Comparison of ENCODE assay signal across 9 cellular contexts in genomic region chr11:48013269-48013901, GRCh38. TPM values are rescaled to one million over a fixed set of nuclear protein-coding genes. Genes with fewer than 3 reads are reported as not detected.
A peak's percentile ranks its signal among the peaks of the same experiment; 100 is the strongest.
DNase-seq lines count a peak whose midpoint lies in the region; ATAC-seq, FAIRE-seq and TF ChIP-seq lines count a peak whose summit lies in the region.
"Had no signal": no experiment of that assay in that cellular context is flagged by ENCODE, and none has a peak within 500 bp of the region (broad histone marks: within the 10 kb centered on the region; RNA-seq: fewer than 3 reads in every experiment).

No MANE protein-coding gene starts in this region.

- no peaks in the 10 kb centered on the region for H3K9me3 ChIP-seq in astrocyte (ENCODE audit: insufficient read depth, low read depth, low read length)
- no peaks in the 10 kb centered on the region for H3K9me3 ChIP-seq in adrenal gland (replicated peaks in 1 of 3)

- DNase-seq in astrocyte (ENCODE audit: low read depth) (no peak), renal cortical epithelial cell (ENCODE audit: low read depth) (peak; percentile 80), adrenal gland (no peak), erythroblast (lab: John Stamatoyannopoulos, UW) (no peak)

- no peak overlapping the region for H3K9ac ChIP-seq in astrocyte (ENCODE audit: low read length)

- peaks cover 30% of the 10 kb centered on the region for H3K4me1 Mint-ChIP-seq in astrocyte (ENCODE audit: low read depth, unreplicated experiment)

- ATAC-seq in GM18907 (IDR thresholded peaks at IDR 0.05; ENCODE audit: unreplicated experiment) (peak; percentile 82), HG03039 (IDR thresholded peaks at IDR 0.05; ENCODE audit: unreplicated experiment) (peak; percentile 41), HG03520 (IDR thresholded peaks at IDR 0.05; ENCODE audit: unreplicated experiment) (no peak)

- intact Hi-C loops in adrenal gland (cut with DNase I) = no loop called here

- H3K4me3 ChIP-seq in astrocyte (ENCODE audit: insufficient read depth, low read depth, low read length) (no peak overlapping the region), adrenal gland (no peak overlapping the region)

- no peak for TF ChIP-seq CTCF in astrocyte (IDR thresholded peaks at IDR 0.05; ENCODE audit: insufficient read depth, low read depth, low read length)
- no peak for TF ChIP-seq CTCF in adrenal gland (IDR thresholded peaks at IDR 0.05)

- no peak overlapping the region for H3K4me3 Mint-ChIP-seq in astrocyte (ENCODE audit: unreplicated experiment)

- H3K4me2 ChIP-seq in astrocyte (ENCODE audit: low read length) = peak overlapping the region; percentile 37

- H3K36me3 ChIP-seq in astrocyte (ENCODE audit: insufficient read depth, low read length) (no peaks in the 10 kb centered on the region), adrenal gland (replicated peaks in 1 of 2) (no peaks in the 10 kb centered on the region)

- peaks cover 96% of the 10 kb centered on the region for H3K79me2 ChIP-seq in astrocyte (ENCODE audit: insufficient read depth, low read length)

- H3K4me1 ChIP-seq in astrocyte (ENCODE audit: insufficient read depth, low read length) (peaks cover 16% of the 10 kb centered on the region), adrenal gland (replicated peaks in 1 of 2) (peaks cover 0 to 9% of the 10 kb centered on the region in 2 donors)

- WGBS in adrenal gland, 4 donors = 73 to 86% (median 79%) methylated on average over 7 to 8 of the region's 8 CpGs

- H3K9me3 Mint-ChIP-seq in astrocyte (ENCODE audit: unreplicated experiment) = no peaks in the 10 kb centered on the region

- H3K27me3 ChIP-seq in astrocyte (ENCODE audit: insufficient read depth, low read length) (no peaks in the 10 kb centered on the region), adrenal gland (no peaks in the 10 kb centered on the region)

- no peak overlapping the region for H3K27ac Mint-ChIP-seq in astrocyte (ENCODE audit: unreplicated experiment)

- no peaks in the 10 kb centered on the region for H3K36me3 Mint-ChIP-seq in astrocyte (ENCODE audit: low read depth, unreplicated experiment)

- H4K20me1 ChIP-seq in astrocyte (ENCODE audit: insufficient read depth, low read length) = peaks cover 75% of the 10 kb centered on the region

- H2AFZ ChIP-seq in astrocyte (ENCODE audit: low read depth, low read length) = no peak overlapping the region

- H3K27me3 Mint-ChIP-seq in astrocyte (ENCODE audit: low read depth, unreplicated experiment) = no peaks in the 10 kb centered on the region

- no peak overlapping the region for H3K27ac ChIP-seq in astrocyte (ENCODE audit: low read depth, low read length)
- no peak overlapping the region for H3K27ac ChIP-seq in adrenal gland
- H3K27ac ChIP-seq: VCaP had no signal

- TF ChIP-seq POLR2A in Raji (IDR thresholded peaks at IDR 0.05; ENCODE audit: insufficient read depth, low read depth, low read length) (peak; percentile 56), adrenal gland (IDR thresholded peaks at IDR 0.05) (no peak), erythroblast (IDR thresholded peaks at IDR 0.05; ENCODE audit: low read length) (no peak)

- no peak for FAIRE-seq in astrocyte (lab: Jason Lieb, UNC)

RNA-seq across cellular contexts. Expression of gene PTPRJ, which starts 33.0 kb away (rescaled TPM):
- total RNA-seq in astrocyte (17.4 and 22.9 TPM in 2 replicates), renal cortical epithelial cell (120 and 214 TPM in 2 replicates), adrenal gland (10 to 100 TPM in 6 of 8 donors, 1 to 10 TPM in 2; 3.9 to 16.9 (median 12.5) TPM)
- 1 to 10 TPM; 1.4 to 4.0 (median 2.3) TPM for polyA plus RNA-seq in adrenal gland
